In genomic region chr5:127517110-127517479, GRCh38 we compare ENCODE assay signal across 8 cellular contexts. TPM values are rescaled to one million over a fixed set of nuclear protein-coding genes. Genes with fewer than 3 reads are reported as not detected.
A peak's percentile ranks its signal among the peaks of the same experiment; 100 is the strongest.
DNase-seq lines count a peak whose midpoint lies in the region; ATAC-seq and TF ChIP-seq lines count a peak whose summit lies in the region.

No MANE protein-coding gene starts in this region.

- ATAC-seq in GM18907 (IDR thresholded peaks at IDR 0.05; ENCODE audit: unreplicated experiment) (peak; percentile 32), HG03135 (IDR thresholded peaks at IDR 0.05; ENCODE audit: unreplicated experiment) (peak; percentile 27), T-helper 17 cell (no peak), sciatic nerve (peak; percentile 49)

- DNase-seq in AG09309 (ENCODE audit: low read depth): no peak
- DNase-seq in T-helper 17 cell: no peak
- DNase-seq in glutamatergic neuron: no peak
- no peak for DNase-seq in sciatic nerve (ENCODE audit: low spot score)
- no peak for DNase-seq in GM13976 (ENCODE audit: low spot score)
- DNase-seq in GDM1 (lab: John Stamatoyannopoulos, UW): no peak

- H3K4me1 Mint-ChIP-seq in T-helper 17 cell: peaks cover 17% of the 10 kb centered on the region
- peaks cover 7% of the 10 kb centered on the region for H3K4me1 Mint-ChIP-seq in glutamatergic neuron (ENCODE audit: low read depth, unreplicated experiment)

- H3K36me3 Mint-ChIP-seq in T-helper 17 cell (ENCODE audit: low read depth) (peaks cover 6% of the 10 kb centered on the region), glutamatergic neuron (ENCODE audit: unreplicated experiment) (peaks cover 17% of the 10 kb centered on the region)

- TF ChIP-seq CTCF in AG09309 (IDR thresholded peaks at IDR 0.05; ENCODE audit: control insufficient read depth, insufficient read depth, low read depth, low read length, missing control alignments): no peak
- no peak for TF ChIP-seq CTCF in glutamatergic neuron (IDR thresholded peaks at IDR 0.05; ENCODE audit: partially characterized antibody, unreplicated experiment)
- TF ChIP-seq CTCF in GM13976 (IDR thresholded peaks at IDR 0.05; ENCODE audit: borderline replicate concordance, control extremely low read depth, extremely low read depth, insufficient read depth, missing control alignments): no peak

- peak overlapping the region; percentile 99 for H3K4me3 ChIP-seq in AG09309 (ENCODE audit: control insufficient read depth, low read depth, low read length)

- H3K27me3 Mint-ChIP-seq in T-helper 17 cell: peaks cover 17% of the 10 kb centered on the region
- no peaks in the 10 kb centered on the region for H3K27me3 Mint-ChIP-seq in glutamatergic neuron (ENCODE audit: unreplicated experiment)

- in situ Hi-C loops in GM13976 (cut with MboI; ENCODE audit: low sequenced_read_pairs, unreplicated experiment): no loop called here

- intact Hi-C loops in sciatic nerve (cut with DNase I): no loop called here

- peaks cover 13% of the 10 kb centered on the region for H3K9me3 Mint-ChIP-seq in glutamatergic neuron (ENCODE audit: unreplicated experiment)

- H3K27ac Mint-ChIP-seq in T-helper 17 cell (peak overlapping the region; percentile 85), glutamatergic neuron (ENCODE audit: unreplicated experiment) (no peak overlapping the region)

- H3K4me3 Mint-ChIP-seq in T-helper 17 cell (peak overlapping the region; percentile 91), glutamatergic neuron (ENCODE audit: unreplicated experiment) (peak overlapping the region; percentile 84)

- H3K9me3 ChIP-seq in T-helper 17 cell (ENCODE audit: control insufficient read depth, low read length, poor library complexity, severe bottlenecking): no peaks in the 10 kb centered on the region

RNA-seq across cellular contexts. Expression of gene PRRC1, which starts 0.3 kb away (rescaled TPM):
- 10 to 100 TPM; 38.5 to 41.2 TPM for total RNA-seq in T-helper 17 cell
- 57.3 TPM for total RNA-seq in glutamatergic neuron (ENCODE audit: unreplicated experiment)
- 47.2 TPM for total RNA-seq in sciatic nerve
